22 cellular contexts compared by ENCODE assay signal in the genomic region with DNA sequence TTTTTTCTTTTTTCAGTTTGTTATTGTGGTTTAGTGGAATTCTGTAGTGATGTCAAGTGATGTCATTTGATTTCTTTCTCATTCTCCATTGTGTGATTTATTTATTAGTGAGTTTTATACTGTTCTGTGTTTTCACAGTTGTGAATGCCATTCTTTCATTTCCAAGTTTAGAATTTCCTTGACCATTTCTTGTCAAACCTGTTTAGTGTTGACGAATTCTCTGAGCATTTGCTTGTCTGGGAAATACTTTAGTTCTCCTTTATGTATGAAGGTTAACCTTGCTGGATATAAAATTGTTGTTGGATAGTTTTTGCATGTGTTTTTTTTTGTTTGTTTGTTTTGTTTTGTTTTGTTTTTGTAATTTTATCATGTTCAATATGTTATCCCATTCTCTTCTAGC.
DNase-seq lines count a peak whose midpoint lies in the region; ATAC-seq, FAIRE-seq and TF ChIP-seq lines count a peak whose summit lies in the region.
"Had no signal": no experiment of that assay in that cellular context is flagged by ENCODE, and none has a peak within 500 bp of the region (broad histone marks: within the 10 kb centered on the region; RNA-seq: fewer than 3 reads in every experiment).

No MANE protein-coding gene starts in this region.

- H3K27ac ChIP-seq in epithelial cell of prostate, result no peak overlapping the region
- H3K27ac ChIP-seq: 22Rv1; A549; BLaER1 treated with 17β-estradiol and CSF1 and Interleukin-3, amounts not matched to agents 10 nM and 100 nM; C4-2B had no signal

- ATAC-seq in GM21576 (IDR thresholded peaks at IDR 0.05; ENCODE audit: unreplicated experiment), result no peak
- ATAC-seq: A549; CD8-positive, alpha-beta T cell had no signal

- no peak for TF ChIP-seq CTCF in bronchial epithelial cell (IDR thresholded peaks at IDR 0.05; ENCODE audit: insufficient read depth, low read length, severe bottlenecking)

- H3K27me3 ChIP-seq in bronchial epithelial cell (ENCODE audit: control insufficient read depth, insufficient read depth, low read length), result no peaks in the 10 kb centered on the region
- H3K27me3 ChIP-seq: BLaER1 treated with 17β-estradiol and CSF1 and Interleukin-3, amounts not matched to agents 10 nM and 100 nM had no signal

- no peak overlapping the region for H3K4me3 ChIP-seq in bronchial epithelial cell (ENCODE audit: low read depth, low read length)
- H3K4me3 ChIP-seq: A549; BLaER1 treated with 17β-estradiol and CSF1 and Interleukin-3, amounts not matched to agents 10 nM and 100 nM had no signal

- DNase-seq in DMS53 (lab: John Stamatoyannopoulos, UW) (peak; percentile 12), DMS53 treated with DMSO at 0.1 percent for 48 hours (lab: John Stamatoyannopoulos, UW; ENCODE audit: unreplicated experiment) (no peak), bronchial epithelial cell (ENCODE audit: low read depth) (peak; percentile 21), epithelial cell of prostate (ENCODE audit: low read depth, low spot score) (peak; percentile 18), posterior cingulate gyrus (no peak)
- no peak for DNase-seq in activated CD4-positive, alpha-beta T cell treated with anti-CD3 and anti-CD28 coated beads for 48 hours
- DNase-seq: AML-193; Caco-2; Calu3; CD4-positive, alpha-beta T cell; CD8-positive, alpha-beta T cell; DMS79 treated with DMSO at 0.1 percent for 48 hours; GF-D8 had no signal

- H3K36me3 ChIP-seq in bronchial epithelial cell (ENCODE audit: control insufficient read depth, insufficient read depth, low read length), result no peaks in the 10 kb centered on the region
- H3K36me3 ChIP-seq: BLaER1 treated with 17β-estradiol and CSF1 and Interleukin-3, amounts not matched to agents 10 nM and 100 nM had no signal

- intact Hi-C loops in posterior cingulate gyrus (cut with DNase I), result no loop called here

- FAIRE-seq in bronchial epithelial cell (lab: Jason Lieb, UNC), result no peak
- FAIRE-seq: A549, D721Med, G401.6, GM12891, GM18507 had no signal

Comparison
In these comparisons a context has a peak if more than half of its experiments do, and no peak if none do; other contexts are left out.
1. DNase-seq: peak in DMS53 (single experiment), bronchial epithelial cell (single experiment) and epithelial cell of prostate (single experiment); none in DMS53 treated with DMSO at 0.1 percent for 48 hours (single experiment), posterior cingulate gyrus (0 of 10) and activated CD4-positive, alpha-beta T cell treated with anti-CD3 and anti-CD28 coated beads for 48 hours (single experiment).